ENCODE assay signal across 8 cellular contexts in the genomic region with DNA sequence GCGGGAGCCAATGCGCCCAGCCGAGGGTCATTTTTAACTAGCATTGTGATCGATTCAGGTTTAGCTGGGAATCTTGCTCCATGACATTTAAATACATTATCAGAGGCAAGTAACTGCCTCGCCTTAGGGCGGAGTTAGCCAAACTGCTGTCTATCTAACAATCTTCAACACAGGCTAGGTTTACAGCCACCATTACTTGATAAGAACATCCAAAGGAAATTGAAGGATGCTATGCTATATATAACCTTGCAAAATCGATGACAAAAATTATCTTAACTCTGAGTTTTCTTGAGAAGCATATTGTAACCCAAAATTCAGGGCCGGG. TPM values are rescaled to one million over a fixed set of nuclear protein-coding genes. Genes with fewer than 3 reads are reported as not detected.
DNase-seq lines count a peak whose midpoint lies in the region; ATAC-seq lines count a peak whose summit lies in the region.

No MANE protein-coding gene starts in this region.

- H3K27me3 ChIP-seq in thymus (ENCODE audit: control insufficient read depth, insufficient read depth): no peaks in the 10 kb centered on the region

- peak overlapping the region; percentile 99 for H3K4me3 Mint-ChIP-seq in activated T-cell treated with anti-CD3 and anti-CD28 coated beads, Interleukin-2, amount 50 U/mL, for 24 hours

- intact Hi-C loops in left colon (cut with DNase I, micrococcal nuclease): no loop called here

- WGBS in thymus: 32% methylated on average over 8 of the region's 8 CpGs

- peak overlapping the region; percentile 96 for H3K27ac Mint-ChIP-seq in activated T-cell treated with anti-CD3 and anti-CD28 coated beads, Interleukin-2, amount 50 U/mL, for 24 hours
- H3K27ac Mint-ChIP-seq in activated naive CD4-positive, alpha-beta T cell treated with anti-CD3 and anti-CD28 coated beads, Interleukin-2, amount 50 U/mL, for 72 hours: peak overlapping the region; percentile 91 to 98

- DNase-seq in activated T-cell treated with anti-CD3 and anti-CD28 coated beads, Interleukin-2, amount 50 U/mL, for 24 hours: no peak
- no peak for DNase-seq in activated T-cell treated with anti-CD3 and anti-CD28 coated beads, Interleukin-2, amount 50 U/mL, for 1 hour
- DNase-seq in activated naive CD4-positive, alpha-beta T cell treated with anti-CD3 and anti-CD28 coated beads, Interleukin-2, amount 50 U/mL, for 72 hours (ENCODE audit: low spot score in 2 of 2): no peak
- DNase-seq in left colon (peak in 1 of 2 donors; percentile 45), occipital lobe (lab: John Stamatoyannopoulos, UW) (no peak)

- peaks cover 7% of the 10 kb centered on the region for H3K36me3 ChIP-seq in thymus (ENCODE audit: control insufficient read depth, insufficient read depth)

- H3K4me3 ChIP-seq in thymus (ENCODE audit: low read length): peak overlapping the region; percentile 63

- peaks cover 59% of the 10 kb centered on the region for H3K36me3 Mint-ChIP-seq in activated T-cell treated with anti-CD3 and anti-CD28 coated beads, Interleukin-2, amount 50 U/mL, for 24 hours (ENCODE audit: low read depth)
- H3K36me3 Mint-ChIP-seq in activated naive CD4-positive, alpha-beta T cell treated with anti-CD3 and anti-CD28 coated beads, Interleukin-2, amount 50 U/mL, for 72 hours: peaks cover 18 to 45% of the 10 kb centered on the region in 2 donors

- H3K4me1 Mint-ChIP-seq in activated T-cell treated with anti-CD3 and anti-CD28 coated beads, Interleukin-2, amount 50 U/mL, for 24 hours (ENCODE audit: low read depth): peaks cover 44% of the 10 kb centered on the region

- H3K9me3 Mint-ChIP-seq in activated T-cell treated with anti-CD3 and anti-CD28 coated beads, Interleukin-2, amount 50 U/mL, for 24 hours: no peaks in the 10 kb centered on the region
- H3K9me3 Mint-ChIP-seq in activated naive CD4-positive, alpha-beta T cell treated with anti-CD3 and anti-CD28 coated beads, Interleukin-2, amount 50 U/mL, for 72 hours: no peaks in the 10 kb centered on the region

- H3K4me1 ChIP-seq in thymus (ENCODE audit: control insufficient read depth, insufficient read depth, low read length): peaks cover 22% of the 10 kb centered on the region

- H3K27me3 Mint-ChIP-seq in activated T-cell treated with anti-CD3 and anti-CD28 coated beads, Interleukin-2, amount 50 U/mL, for 24 hours: no peaks in the 10 kb centered on the region

- no peaks in the 10 kb centered on the region for H3K9me3 ChIP-seq in thymus (ENCODE audit: control insufficient read depth)

- no peak overlapping the region for H3K27ac ChIP-seq in thymus (ENCODE audit: low read depth)

- no peak for ATAC-seq in activated naive CD4-positive, alpha-beta T cell treated with anti-CD3 and anti-CD28 coated beads, Interleukin-2, amount 50 U/mL, for 72 hours
- ATAC-seq in left colon (peak; percentile 48), HG03175 (IDR thresholded peaks at IDR 0.05; ENCODE audit: unreplicated experiment) (no peak), GM18511 (IDR thresholded peaks at IDR 0.05; ENCODE audit: unreplicated experiment) (no peak)

RNA-seq across cellular contexts. Expression of a gene that starts 1.4 kb away (rescaled TPM):
- total RNA-seq in activated naive CD4-positive, alpha-beta T cell treated with anti-CD3 and anti-CD28 coated beads, Interleukin-2, amount 50 U/mL, for 72 hours: 100 to 1,000 TPM; 396 to 546 TPM
- total RNA-seq in left colon: 100 to 1,000 TPM; 416 to 595 TPM
- polyA plus RNA-seq in thymus: 32.0 TPM
- 113 TPM for total RNA-seq in occipital lobe
